In the genomic region with DNA sequence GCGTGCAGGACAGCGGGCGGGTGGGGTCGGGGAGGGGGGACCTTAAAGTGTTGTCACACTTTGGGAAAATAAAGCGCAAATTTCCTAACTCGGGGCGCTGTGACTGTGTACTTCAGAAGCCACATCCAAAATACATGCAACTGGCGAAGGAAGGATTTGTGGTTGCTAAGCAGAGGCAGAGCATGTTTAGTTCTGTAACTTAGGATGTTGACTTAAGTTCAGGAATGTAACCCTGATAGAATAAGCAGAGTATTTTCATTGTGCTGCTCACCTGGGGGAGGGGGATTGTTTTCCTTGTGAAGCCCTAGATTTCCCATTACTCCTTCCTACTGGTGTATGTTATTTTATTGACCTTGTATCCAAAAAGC, we compare ENCODE assay signal across 8 cellular contexts. TPM values are rescaled to one million over a fixed set of nuclear protein-coding genes. Genes with fewer than 3 reads are reported as not detected.
DNase-seq lines count a peak whose midpoint lies in the region; ATAC-seq, FAIRE-seq and TF ChIP-seq lines count a peak whose summit lies in the region.

No MANE protein-coding gene starts in this region.

- in situ Hi-C loops in mammary epithelial cell (cut with MboI; ENCODE audit: low sequenced_read_pairs in 2 of 2) (loop anchor here in 1 of 2 donors (10.0 to 25.0 kb wide), 2 partner anchors 107 to 210 kb away; no protein-coding TSS in a partner anchor), HepG2 (cut with HindIII; ENCODE audit: extremely low pct_ligation_motif_present, low pct_unique_long_range_greater_than_20kb) (loop anchor here (5.0 kb wide), 1 partner anchor 207 kb away; no protein-coding TSS in a partner anchor)

- peak; percentile 32 for ATAC-seq in HepG2
- ATAC-seq in HG02870 (IDR thresholded peaks at IDR 0.05; ENCODE audit: unreplicated experiment) = no peak

- H3K9me3 ChIP-seq in mammary epithelial cell (replicated peaks; ENCODE audit: insufficient read depth, low read length) (no peaks in the 10 kb centered on the region), HepG2 (ENCODE audit: low read length) (no peaks in the 10 kb centered on the region), tibial artery (no peaks in the 10 kb centered on the region)

- POLR2A ChIA-PET in HepG2 (lab: Yijun Ruan, JAX) = no interaction called here

- H2AFZ ChIP-seq in KMS-11 (ENCODE audit: low read depth) (0 out of 2 replicates have a peak overlapping the region, but pooled peaks have one; percentile 24), mammary epithelial cell (ENCODE audit: low read depth, low read length) (no peak overlapping the region), HepG2 (ENCODE audit: low read length) (peak overlapping the region; percentile 57)

- TF ChIP-seq EP300 in HepG2 (IDR thresholded peaks at IDR 0.05; ENCODE audit: low read depth in 2 of 2, low read length in 2 of 2) = peak in 1 of 2 experiments; percentile 71; a peak in 1 of 4 replicates
- no peak for TF ChIP-seq EP300 in HepG2 (CRISPR knock-in tag; IDR thresholded peaks at IDR 0.05; ENCODE audit: borderline replicate concordance)

- no peaks in the 10 kb centered on the region for H3K36me3 ChIP-seq in KMS-11 (ENCODE audit: insufficient read depth)
- no peaks in the 10 kb centered on the region for H3K36me3 ChIP-seq in mammary epithelial cell (ENCODE audit: insufficient read depth, low read length)
- peaks cover 2 to 5% of the 10 kb centered on the region in 2 experiments; a peak in 3 of 5 replicates for H3K36me3 ChIP-seq in HepG2 (replicated peaks in 1 of 2; ENCODE audit: control insufficient read depth in 1 of 2, insufficient read depth in 2 of 2, low read length in 2 of 2)
- H3K36me3 ChIP-seq in tibial artery = peaks cover 3 to 6% (median 3%) of the 10 kb centered on the region in 3 donors

- dilution Hi-C loops in mammary epithelial cell (cut with HindIII; ENCODE audit: low sequenced_read_pairs) = loop anchor here (5.0 kb wide), 1 partner anchor 37 kb away; no protein-coding TSS in a partner anchor

- intact Hi-C loops in mammary epithelial cell (cut with micrococcal nuclease) (loop anchor here (1.0 to 5.0 kb wide), 5 partner anchors 46 to 327 kb away; a partner anchor contains a TSS), HepG2 (cut with micrococcal nuclease; ENCODE audit: unreplicated experiment) (loop anchor here (2.0 to 5.0 kb wide), 3 partner anchors 48 to 214 kb away; a partner anchor contains a TSS), tibial artery (cut with DNase I; ENCODE audit: low total_unique reads) (loop anchor here (10.0 kb wide), 1 partner anchor 90 kb away; no protein-coding TSS in a partner anchor)

- H3K9ac ChIP-seq in KMS-11 (peak overlapping the region; percentile 13; the same call in 1 of the 2 replicates), mammary epithelial cell (ENCODE audit: insufficient read depth, low read length) (peak overlapping the region; percentile 53), HepG2 (ENCODE audit: insufficient read depth, low read depth, low read length) (peak overlapping the region; percentile 65)

- H4K20me1 ChIP-seq in KMS-11 (ENCODE audit: insufficient read depth) = no peaks in the 10 kb centered on the region
- H4K20me1 ChIP-seq in mammary epithelial cell (ENCODE audit: insufficient read depth, low read length) = no peaks in the 10 kb centered on the region
- H4K20me1 ChIP-seq in HepG2 (ENCODE audit: insufficient read depth, low read length) = no peaks in the 10 kb centered on the region

- no peak for TF ChIP-seq CTCF in C4-2B (conservative IDR thresholded peaks at IDR 0.05)
- no peak for TF ChIP-seq CTCF in KMS-11 (conservative IDR thresholded peaks at IDR 0.05; ENCODE audit: low read depth, low read length)
- no peak for TF ChIP-seq CTCF in mammary epithelial cell (conservative IDR thresholded peaks at IDR 0.05 in 1 of 2, IDR thresholded peaks at IDR 0.05 in 1 of 2; ENCODE audit: extremely low read depth in 1 of 2, insufficient read depth in 1 of 2, low read depth in 1 of 2, low read length in 2 of 2)
- TF ChIP-seq CTCF in HepG2 (CRISPR knock-in tag; IDR thresholded peaks at IDR 0.05) = no peak
- no peak for TF ChIP-seq CTCF in tibial artery (IDR thresholded peaks at IDR 0.05)

- peaks cover 69% of the 10 kb centered on the region for H3K4me1 ChIP-seq in KMS-11 (ENCODE audit: low read depth, poor library complexity, severe bottlenecking)
- H3K4me1 ChIP-seq in mammary epithelial cell (ENCODE audit: insufficient read depth, low read length) = peaks cover 57% of the 10 kb centered on the region
- peaks cover 44% of the 10 kb centered on the region for H3K4me1 ChIP-seq in HepG2 (ENCODE audit: insufficient read depth, low read length)
- H3K4me1 ChIP-seq in tibial artery = peaks cover 0 to 43% (median 31%) of the 10 kb centered on the region in 4 donors

- H3K79me2 ChIP-seq in KMS-11 (ENCODE audit: insufficient read depth, low read depth) (peaks cover 21% of the 10 kb centered on the region), mammary epithelial cell (ENCODE audit: insufficient read depth, low read length) (peaks cover 32% of the 10 kb centered on the region), HepG2 (ENCODE audit: insufficient read depth, low read length) (peaks cover 21% of the 10 kb centered on the region)

- peak overlapping the region; percentile 80 for H3K27ac ChIP-seq in C4-2B
- H3K27ac ChIP-seq in KMS-11 = peak overlapping the region; percentile 28; the same call in 1 of the 2 replicates
- peak overlapping the region; percentile 64 for H3K27ac ChIP-seq in mammary epithelial cell (ENCODE audit: insufficient read depth, low read depth, low read length)
- peak overlapping the region; percentile 88 for H3K27ac ChIP-seq in HepG2 (ENCODE audit: extremely low read length, insufficient read depth, low read length)
- H3K27ac ChIP-seq in tibial artery = peak overlapping the region; percentile 80 to 84

- FAIRE-seq in HepG2 (lab: Jason Lieb, UNC) = peak; percentile 72

- H3K4me2 ChIP-seq in KMS-11 (peak overlapping the region; percentile 56), mammary epithelial cell (ENCODE audit: insufficient read depth, low read depth, low read length) (peak overlapping the region; percentile 93), HepG2 (ENCODE audit: low read depth, low read length) (peak overlapping the region; percentile 81)

- peak; percentile 59 for DNase-seq in mammary epithelial cell
- peak; percentile 89 for DNase-seq in HepG2 (ENCODE audit: low spot score)
- DNase-seq in tibial artery = no peak
- no peak for DNase-seq in NK-92 treated with Interleukin-12 subunit alpha and Interleukin-12 subunit beta, amount 100 ng/mL, for 24 hours (lab: John Stamatoyannopoulos, UW)
- no peak for DNase-seq in globus pallidus (ENCODE audit: low spot score)

- 0% methylated on average over 1 of the region's 8 CpGs for WGBS in mammary epithelial cell (ENCODE audit: low coverage, missing lambda C conversion rate)
- 0% methylated on average over 7 of the region's 8 CpGs for WGBS in HepG2 (ENCODE audit: low lambda C conversion rate)

- CTCF ChIA-PET in mammary epithelial cell (lab: Charles Lee; ENCODE audit: low non-redundant PET) = no interaction called here
- CTCF ChIA-PET in HepG2 (lab: Yijun Ruan, JAX; ENCODE audit: low intra/inter-chr PET ratio, low total read pairs) = interaction anchor here (1.0 to 2.3 kb wide), 2 partner anchors 204 to 213 kb away, joined by 3 to 11 read pairs; no protein-coding TSS in a partner anchor

- H3K27me3 ChIP-seq in KMS-11 (ENCODE audit: insufficient read depth, low read depth) = no peaks in the 10 kb centered on the region
- no peaks in the 10 kb centered on the region for H3K27me3 ChIP-seq in mammary epithelial cell (ENCODE audit: insufficient read depth, low read length)
- H3K27me3 ChIP-seq in HepG2 (ENCODE audit: control insufficient read depth in 1 of 2, insufficient read depth in 2 of 2, low read length in 2 of 2) = no peaks in the 10 kb centered on the region; a peak in 1 of 5 replicates
- no peaks in the 10 kb centered on the region for H3K27me3 ChIP-seq in tibial artery

- peak in 1 of 2 experiments; percentile 72; a peak in 2 of 4 replicates for TF ChIP-seq POLR2A in HepG2 (IDR thresholded peaks at IDR 0.05; ENCODE audit: insufficient read depth in 1 of 2, low read depth in 2 of 2, low read length in 2 of 2)

- no TSS peak for BruUV-seq in mammary epithelial cell (replicated peaks; lab: Mats Ljungman, UMichigan)
- BruUV-seq in HepG2 (replicated peaks; lab: Mats Ljungman, UMichigan) = no TSS peak

- TF ChIP-seq RAD21 in HepG2 (CRISPR knock-in tag; IDR thresholded peaks at IDR 0.05) = no peak

- H3K4me3 ChIP-seq in KMS-11 (IDR thresholded peaks at IDR 0.05; ENCODE audit: insufficient read depth, low read depth, low read length) = no peak overlapping the region
- peak overlapping the region in 2 of 3 experiments; percentile 58 to 67 for H3K4me3 ChIP-seq in mammary epithelial cell (replicated peaks in 1 of 3; ENCODE audit: insufficient read depth in 1 of 3, low read depth in 2 of 3, low read length in 3 of 3)
- peak overlapping the region; percentile 56 to 62 (median 59) for H3K4me3 ChIP-seq in HepG2 (replicated peaks in 1 of 3; ENCODE audit: insufficient read depth in 1 of 3, low read depth in 2 of 3, low read length in 3 of 3)
- H3K4me3 ChIP-seq in tibial artery = peak overlapping the region; percentile 61 to 65

RNA-seq across cellular contexts. Expression of a gene that starts 0.5 kb away (rescaled TPM):
- total RNA-seq in mammary epithelial cell (10 to 100 TPM; 16.2 to 51.8 TPM), HepG2 (2016; rRNA removed; fragmentation: Illumina TruSeq; extraction: Trizol) (17.6 and 19.3 TPM in 2 replicates)
- polyA plus RNA-seq in mammary epithelial cell (9.3 TPM), HepG2 (2011; rRNA removed) (5.8 and 6.4 TPM in 2 replicates)
- polyA minus RNA-seq in mammary epithelial cell = 37.8 TPM
- 37.4 and 40.4 TPM in 2 replicates for total RNA-seq in HepG2 (2016; cell fraction: cytosol; rRNA removed; fragmentation: Illumina TruSeq; extraction: Trizol; ENCODE audit: low read depth)
- total RNA-seq in HepG2 (2016; cell fraction: insoluble cytoplasmic fraction; rRNA removed; fragmentation: Illumina TruSeq; extraction: Trizol) = 15.2 and 19.1 TPM in 2 replicates
- total RNA-seq in HepG2 (2016; cell fraction: membrane; rRNA removed; fragmentation: Illumina TruSeq; extraction: Trizol) = 19.0 and 21.2 TPM in 2 replicates
- total RNA-seq in HepG2 (2016; cell fraction: nucleus; rRNA removed; fragmentation: Illumina TruSeq; extraction: Trizol) = 13.6 and 18.0 TPM in 2 replicates
- 4.7 and 7.2 TPM in 2 replicates for polyA plus RNA-seq in HepG2 (2011; cell fraction: cytosol; rRNA removed)
- 7.7 and 11.9 TPM in 2 replicates for polyA plus RNA-seq in HepG2 (2011; cell fraction: nucleus; rRNA removed)
- 3.5 and 5.6 TPM in 2 replicates for polyA plus RNA-seq in HepG2 (2012)
- 0.71 and 0.72 TPM in 2 replicates for polyA plus RNA-seq in HepG2 (2016; cell fraction: cytosol; fragmentation: Illumina TruSeq; extraction: Trizol; ENCODE audit: low read depth)
- polyA plus RNA-seq in HepG2 (2016; cell fraction: insoluble cytoplasmic fraction; fragmentation: Illumina TruSeq; extraction: Trizol; ENCODE audit: low read depth) = 10.3 and 11.4 TPM in 2 replicates
- 3.6 and 4.1 TPM in 2 replicates for polyA plus RNA-seq in HepG2 (2016; cell fraction: membrane; fragmentation: Illumina TruSeq; extraction: Trizol; ENCODE audit: low read depth)
- 13.5 and 14.8 TPM in 2 replicates for polyA plus RNA-seq in HepG2 (2016; cell fraction: nucleus; fragmentation: Illumina TruSeq; extraction: Trizol; ENCODE audit: insufficient read depth, low read depth)
- polyA minus RNA-seq in HepG2 (2011; rRNA and poly(A)+ RNA removed; ENCODE audit: low replicate concordance) = 28.7 and 33.7 TPM in 2 replicates
- polyA minus RNA-seq in HepG2 (2011; cell fraction: cytosol; rRNA and poly(A)+ RNA removed) = 7.5 and 12.7 TPM in 2 replicates
- 9.5 and 10.1 TPM in 2 replicates for polyA minus RNA-seq in HepG2 (2011; cell fraction: nucleus; rRNA and poly(A)+ RNA removed)

RNA-seq across cellular contexts. Expression of a gene that starts 47.0 kb away (rescaled TPM):
- total RNA-seq in mammary epithelial cell = 10 to 100 TPM; 13.0 to 15.7 TPM
- polyA plus RNA-seq in mammary epithelial cell = 8.7 TPM
- 0.93 TPM for polyA minus RNA-seq in mammary epithelial cell
- total RNA-seq in HepG2 (2016; rRNA removed; fragmentation: Illumina TruSeq; extraction: Trizol) = 19.3 and 24.1 TPM in 2 replicates
- total RNA-seq in HepG2 (2016; cell fraction: cytosol; rRNA removed; fragmentation: Illumina TruSeq; extraction: Trizol; ENCODE audit: low read depth) = 7.6 and 9.0 TPM in 2 replicates
- total RNA-seq in HepG2 (2016; cell fraction: insoluble cytoplasmic fraction; rRNA removed; fragmentation: Illumina TruSeq; extraction: Trizol) = 19.7 and 24.1 TPM in 2 replicates
- 14.7 and 16.5 TPM in 2 replicates for total RNA-seq in HepG2 (2016; cell fraction: membrane; rRNA removed; fragmentation: Illumina TruSeq; extraction: Trizol)
- total RNA-seq in HepG2 (2016; cell fraction: nucleus; rRNA removed; fragmentation: Illumina TruSeq; extraction: Trizol) = 19.2 and 19.6 TPM in 2 replicates
- polyA plus RNA-seq in HepG2 (2011; rRNA removed) = 8.6 and 11.3 TPM in 2 replicates
- 3.8 and 6.6 TPM in 2 replicates for polyA plus RNA-seq in HepG2 (2011; cell fraction: cytosol; rRNA removed)
- polyA plus RNA-seq in HepG2 (2011; cell fraction: nucleus; rRNA removed) = 5.5 and 6.0 TPM in 2 replicates
- 8.0 and 12.7 TPM in 2 replicates for polyA plus RNA-seq in HepG2 (2012)
- 6.0 and 7.6 TPM in 2 replicates for polyA plus RNA-seq in HepG2 (2016; cell fraction: cytosol; fragmentation: Illumina TruSeq; extraction: Trizol; ENCODE audit: low read depth)
- polyA plus RNA-seq in HepG2 (2016; cell fraction: insoluble cytoplasmic fraction; fragmentation: Illumina TruSeq; extraction: Trizol; ENCODE audit: low read depth) = 20.8 and 22.1 TPM in 2 replicates
- polyA plus RNA-seq in HepG2 (2016; cell fraction: membrane; fragmentation: Illumina TruSeq; extraction: Trizol; ENCODE audit: low read depth) = 9.4 and 10.8 TPM in 2 replicates
- polyA plus RNA-seq in HepG2 (2016; cell fraction: nucleus; fragmentation: Illumina TruSeq; extraction: Trizol; ENCODE audit: insufficient read depth, low read depth) = 22.3 and 25.2 TPM in 2 replicates
- polyA minus RNA-seq in HepG2 (2011; rRNA and poly(A)+ RNA removed; ENCODE audit: low replicate concordance) = 4.6 and 19.2 TPM in 2 replicates
- polyA minus RNA-seq in HepG2 (2011; cell fraction: cytosol; rRNA and poly(A)+ RNA removed) = 7.5 and 7.6 TPM in 2 replicates
- polyA minus RNA-seq in HepG2 (2011; cell fraction: nucleus; rRNA and poly(A)+ RNA removed) = 19.4 and 22.7 TPM in 2 replicates

RNA-seq across cellular contexts. Expression of a gene that starts 56.9 kb away (rescaled TPM):
- total RNA-seq in mammary epithelial cell (10 to 100 TPM; 18.3 to 18.9 TPM), HepG2 (2016; rRNA removed; fragmentation: Illumina TruSeq; extraction: Trizol) (14.2 and 20.2 TPM in 2 replicates)
- polyA plus RNA-seq in mammary epithelial cell (10.0 TPM), HepG2 (2011; rRNA removed) (6.6 and 8.0 TPM in 2 replicates)
- polyA minus RNA-seq in mammary epithelial cell = 12.6 TPM
- total RNA-seq in HepG2 (2016; cell fraction: cytosol; rRNA removed; fragmentation: Illumina TruSeq; extraction: Trizol; ENCODE audit: low read depth) = 4.0 TPM in 2 replicates
- 13.6 and 20.1 TPM in 2 replicates for total RNA-seq in HepG2 (2016; cell fraction: insoluble cytoplasmic fraction; rRNA removed; fragmentation: Illumina TruSeq; extraction: Trizol)
- 10.2 and 12.0 TPM in 2 replicates for total RNA-seq in HepG2 (2016; cell fraction: membrane; rRNA removed; fragmentation: Illumina TruSeq; extraction: Trizol)
- total RNA-seq in HepG2 (2016; cell fraction: nucleus; rRNA removed; fragmentation: Illumina TruSeq; extraction: Trizol) = 10.1 and 10.6 TPM in 2 replicates
- polyA plus RNA-seq in HepG2 (2011; cell fraction: cytosol; rRNA removed) = 3.8 and 5.8 TPM in 2 replicates
- 5.0 and 6.3 TPM in 2 replicates for polyA plus RNA-seq in HepG2 (2011; cell fraction: nucleus; rRNA removed)
- 9.4 and 10.4 TPM in 2 replicates for polyA plus RNA-seq in HepG2 (2012)
- 1.4 and 1.5 TPM in 2 replicates for polyA plus RNA-seq in HepG2 (2016; cell fraction: cytosol; fragmentation: Illumina TruSeq; extraction: Trizol; ENCODE audit: low read depth)
- polyA plus RNA-seq in HepG2 (2016; cell fraction: insoluble cytoplasmic fraction; fragmentation: Illumina TruSeq; extraction: Trizol; ENCODE audit: low read depth) = 19.0 and 19.5 TPM in 2 replicates
- 3.7 and 4.0 TPM in 2 replicates for polyA plus RNA-seq in HepG2 (2016; cell fraction: membrane; fragmentation: Illumina TruSeq; extraction: Trizol; ENCODE audit: low read depth)
- polyA plus RNA-seq in HepG2 (2016; cell fraction: nucleus; fragmentation: Illumina TruSeq; extraction: Trizol; ENCODE audit: insufficient read depth, low read depth) = 17.7 and 19.9 TPM in 2 replicates
- polyA minus RNA-seq in HepG2 (2011; rRNA and poly(A)+ RNA removed; ENCODE audit: low replicate concordance) = 4.7 and 9.8 TPM in 2 replicates
- 8.4 and 9.8 TPM in 2 replicates for polyA minus RNA-seq in HepG2 (2011; cell fraction: cytosol; rRNA and poly(A)+ RNA removed)
- 8.8 and 9.0 TPM in 2 replicates for polyA minus RNA-seq in HepG2 (2011; cell fraction: nucleus; rRNA and poly(A)+ RNA removed)

Comparison
In these comparisons a context has a peak if more than half of its experiments do, and no peak if none do; other contexts are left out.
1. H3K27ac ChIP-seq: peak in every context shown above with its lines; median percentile 88 in HepG2; 82 in tibial artery; 80 in C4-2B; 64 in mammary epithelial cell; 28 in KMS-11.
2. H3K9ac ChIP-seq: peak in every context shown above with its lines; median percentile 65 in HepG2; 53 in mammary epithelial cell; 13 in KMS-11.
3. DNase-seq: peak in mammary epithelial cell (single experiment) and HepG2 (single experiment); none in tibial artery (0 of 2), NK-92 treated with Interleukin-12 subunit alpha and Interleukin-12 subunit beta, amount 100 ng/mL, for 24 hours (single experiment) and globus pallidus (single experiment).
4. Peak in every context shown above with its lines, with median percentiles within 50 percentile points of each other: H3K4me2 ChIP-seq.